Comparison of ENCODE assay signal across 13 cellular contexts in the genomic region with DNA sequence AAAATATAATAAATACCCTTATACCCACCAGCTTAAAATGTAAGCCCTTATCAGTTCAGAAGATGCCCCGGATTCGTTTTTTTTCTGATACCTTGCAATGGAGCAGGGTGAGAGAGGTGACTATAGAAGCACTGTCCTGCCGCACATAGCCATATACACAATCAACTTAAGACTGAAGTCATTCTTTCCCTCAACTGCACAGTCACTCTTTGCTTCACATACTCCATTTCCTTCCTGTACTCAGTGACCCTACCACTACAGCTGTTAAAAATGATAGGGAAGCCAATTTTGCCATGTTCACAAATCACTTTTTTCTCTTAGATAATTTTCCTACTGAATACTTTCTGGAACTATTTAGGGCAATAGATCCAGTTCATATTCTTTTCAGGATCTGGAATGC.
DNase-seq lines count a peak whose midpoint lies in the region; ATAC-seq and TF ChIP-seq lines count a peak whose summit lies in the region.
"Had no signal": no experiment of that assay in that cellular context is flagged by ENCODE, and none has a peak within 500 bp of the region (broad histone marks: within the 10 kb centered on the region; RNA-seq: fewer than 3 reads in every experiment).

No MANE protein-coding gene starts in this region.

- TF ChIP-seq CTCF in uterus (IDR thresholded peaks at IDR 0.05) = no peak

- no peak for TF ChIP-seq POLR2A in uterus (IDR thresholded peaks at IDR 0.05)

- H3K9me3 ChIP-seq in uterus = no peaks in the 10 kb centered on the region
- H3K9me3 ChIP-seq: ovary had no signal

- DNase-seq in SIG-M5 treated with dmso at 0.1 percent for 504 hours (lab: John Stamatoyannopoulos, UW; ENCODE audit: unreplicated experiment) (peak; percentile 7), SIG-M5 (lab: John Stamatoyannopoulos, UW) (no peak), glomerular endothelial cell (ENCODE audit: extremely low read depth, low read depth, low spot score) (peak; percentile 55), NCI-H2171 (lab: John Stamatoyannopoulos, UW) (no peak), uterus (no peak), NCI-H1417 (lab: John Stamatoyannopoulos, UW) (no peak)
- DNase-seq: IMR-90, NCI-H1694, NCI-H748 treated with DMSO at 0.1 percent for 48 hours, ovary had no signal

- peak; percentile 74 for ATAC-seq in GM21786 (IDR thresholded peaks at IDR 0.05; ENCODE audit: unreplicated experiment)
- peak; percentile 69 for ATAC-seq in HG03378 (IDR thresholded peaks at IDR 0.05; ENCODE audit: unreplicated experiment)
- ATAC-seq: Right ventricle myocardium inferior had no signal

- no peaks in the 10 kb centered on the region for H3K4me1 ChIP-seq in uterus

- no peak overlapping the region for H3K4me3 ChIP-seq in uterus
- H3K4me3 ChIP-seq: ovary had no signal

- no peaks in the 10 kb centered on the region for H3K36me3 ChIP-seq in uterus
- H3K36me3 ChIP-seq: ovary had no signal

- H3K27me3 ChIP-seq in uterus = no peaks in the 10 kb centered on the region
- H3K27me3 ChIP-seq: ovary had no signal

- intact Hi-C loops in uterus (cut with DNase I; ENCODE audit: low total_unique reads) = no loop called here

- H3K27ac ChIP-seq in uterus = no peak overlapping the region
- H3K27ac ChIP-seq: ovary had no signal

Comparison
In these comparisons a context has a peak if more than half of its experiments do, and no peak if none do; other contexts are left out.
1. DNase-seq: peak in SIG-M5 treated with dmso at 0.1 percent for 504 hours (single experiment) and glomerular endothelial cell (single experiment); none in SIG-M5 (single experiment), NCI-H2171 (single experiment), uterus (0 of 2) and NCI-H1417 (0 of 3).